In genomic region chr19:10998045-10998533, GRCh38 we compare ENCODE assay signal across 19 cellular contexts. TPM values are rescaled to one million over a fixed set of nuclear protein-coding genes. Genes with fewer than 3 reads are reported as not detected.
A peak's percentile ranks its signal among the peaks of the same experiment; 100 is the strongest.
DNase-seq lines count a peak whose midpoint lies in the region; ATAC-seq and TF ChIP-seq lines count a peak whose summit lies in the region.
"Had no signal": no experiment of that assay in that cellular context is flagged by ENCODE, and none has a peak within 500 bp of the region (broad histone marks: within the 10 kb centered on the region; RNA-seq: fewer than 3 reads in every experiment).

No MANE protein-coding gene starts in this region.

- ATAC-seq in right lobe of liver (peak; percentile 89 to 98 (median 94)), upper lobe of right lung (peak; percentile 46), GM18861 (IDR thresholded peaks at IDR 0.05; ENCODE audit: unreplicated experiment) (no peak), HG02571 (IDR thresholded peaks at IDR 0.05; ENCODE audit: unreplicated experiment) (no peak)
- ATAC-seq: A549; activated CD8-positive, alpha-beta T cell treated with anti-CD3 and anti-CD28 coated beads for 36 hours; GM23338 had no signal

- no peak for TF ChIP-seq POLR2A in right lobe of liver (IDR thresholded peaks at IDR 0.05)

- no peaks in the 10 kb centered on the region for H3K9me3 ChIP-seq in mammary epithelial cell (replicated peaks; ENCODE audit: insufficient read depth, low read length)
- H3K9me3 ChIP-seq in right lobe of liver = no peaks in the 10 kb centered on the region
- H3K9me3 ChIP-seq in upper lobe of right lung = no peaks in the 10 kb centered on the region
- H3K9me3 ChIP-seq in PC-9 (ENCODE audit: insufficient read depth, low read depth) = no peaks in the 10 kb centered on the region
- H3K9me3 ChIP-seq: A549 had no signal

- no peaks in the 10 kb centered on the region for H3K4me1 ChIP-seq in mammary epithelial cell (ENCODE audit: insufficient read depth, low read length)
- H3K4me1 ChIP-seq in right lobe of liver = peaks cover 0 to 17% (median 4%) of the 10 kb centered on the region in 4 donors
- H3K4me1 ChIP-seq in upper lobe of right lung = peaks cover 5% of the 10 kb centered on the region
- no peaks in the 10 kb centered on the region for H3K4me1 ChIP-seq in PC-9 (replicated peaks; ENCODE audit: insufficient read depth)
- H3K4me1 ChIP-seq: A549 had no signal

- H3K4me1 Mint-ChIP-seq in MCF 10A (ENCODE audit: insufficient read depth, unreplicated experiment) = no peaks in the 10 kb centered on the region
- H3K4me1 Mint-ChIP-seq: GM23338, neural crest cell had no signal

- no peak overlapping the region for H3K9ac ChIP-seq in mammary epithelial cell (ENCODE audit: insufficient read depth, low read length)
- H3K9ac ChIP-seq: KMS-11 had no signal

- BruUV-seq in MCF 10A (replicated peaks; lab: Mats Ljungman, UMichigan) (no TSS peak), mammary epithelial cell (replicated peaks; lab: Mats Ljungman, UMichigan) (no TSS peak), PC-9 (replicated peaks; lab: Mats Ljungman, UMichigan) (no TSS peak)

- H3K27ac ChIP-seq in mammary epithelial cell (ENCODE audit: insufficient read depth, low read depth, low read length) (no peak overlapping the region), right lobe of liver (peak overlapping the region in 1 of 3 donors; percentile 37), upper lobe of right lung (no peak overlapping the region), PC-9 (no peak overlapping the region)
- H3K27ac ChIP-seq: A549, KMS-11, skin epidermis had no signal

- H3K36me3 ChIP-seq in mammary epithelial cell (ENCODE audit: insufficient read depth, low read length) = peaks cover 38% of the 10 kb centered on the region
- H3K36me3 ChIP-seq in right lobe of liver = peaks cover 0 to 21% (median 2%) of the 10 kb centered on the region in 4 donors
- peaks cover 87% of the 10 kb centered on the region for H3K36me3 ChIP-seq in upper lobe of right lung
- peaks cover 30% of the 10 kb centered on the region for H3K36me3 ChIP-seq in PC-9 (ENCODE audit: low read depth)

- H3K36me3 Mint-ChIP-seq in MCF 10A (ENCODE audit: insufficient read depth, unreplicated experiment) = peaks cover 97% of the 10 kb centered on the region

- 68% methylated on average over 6 of the region's 6 CpGs for WGBS in mammary epithelial cell (ENCODE audit: low coverage, missing lambda C conversion rate)
- 48% methylated on average over 4 of the region's 6 CpGs for WGBS in right lobe of liver (ENCODE audit: insufficient coverage, low coverage, low lambda C conversion rate, missing lambda C conversion rate)

- DNase-seq in MCF 10A (ENCODE audit: unreplicated experiment) (peak; percentile 40), mammary epithelial cell (no peak), brain pericyte (ENCODE audit: low read depth, low spot score) (peak; percentile 16), right lobe of liver (peak; percentile 70 to 91 (median 86)), upper lobe of right lung (no peak), PC-9 (no peak)
- DNase-seq: activated CD8-positive, alpha-beta T cell treated with anti-CD3 and anti-CD28 coated beads for 36 hours; activated naive CD4-positive, alpha-beta T cell treated with anti-CD3 and anti-CD28 coated beads for 36 hours; caudate nucleus; NCI-H187 treated with DMSO at 0.1 percent for 48 hours; SIG-M5 had no signal

- TF ChIP-seq CTCF in MCF 10A (IDR thresholded peaks at IDR 0.05; ENCODE audit: unreplicated experiment) (no peak), mammary epithelial cell (conservative IDR thresholded peaks at IDR 0.05 in 1 of 2, IDR thresholded peaks at IDR 0.05 in 1 of 2; ENCODE audit: extremely low read depth in 1 of 2, insufficient read depth in 1 of 2, low read depth in 1 of 2, low read length in 2 of 2) (no peak), right lobe of liver (IDR thresholded peaks at IDR 0.05) (no peak), upper lobe of right lung (IDR thresholded peaks at IDR 0.05) (no peak), PC-9 (conservative IDR thresholded peaks at IDR 0.05) (no peak)

- H3K9me3 Mint-ChIP-seq in MCF 10A (ENCODE audit: unreplicated experiment) = no peaks in the 10 kb centered on the region
- H3K9me3 Mint-ChIP-seq: activated CD8-positive, alpha-beta T cell treated with anti-CD3 and anti-CD28 coated beads for 36 hours; activated naive CD4-positive, alpha-beta T cell treated with anti-CD3 and anti-CD28 coated beads for 36 hours; GM23338; neural crest cell; stimulated activated naive CD8-positive, alpha-beta T cell treated with anti-CD3 and anti-CD28 coated beads, Interleukin-15, Interleukin-2, amounts not matched to agents 100 ng/mL and 50 ng/mL, for 24 hours had no signal

- H4K20me1 ChIP-seq in mammary epithelial cell (ENCODE audit: insufficient read depth, low read length) (no peaks in the 10 kb centered on the region), PC-9 (ENCODE audit: insufficient read depth) (no peaks in the 10 kb centered on the region; the same call in 1 of the 2 replicates)

- H3K27me3 Mint-ChIP-seq in MCF 10A (ENCODE audit: insufficient read depth, unreplicated experiment) = no peaks in the 10 kb centered on the region
- H3K27me3 Mint-ChIP-seq: activated CD8-positive, alpha-beta T cell treated with anti-CD3 and anti-CD28 coated beads for 36 hours; stimulated activated naive CD8-positive, alpha-beta T cell treated with anti-CD3 and anti-CD28 coated beads, Interleukin-15, Interleukin-2, amounts not matched to agents 100 ng/mL and 50 ng/mL, for 24 hours had no signal

- CTCF ChIA-PET in MCF 10A (lab: Yijun Ruan, JAX) (interaction anchor here (0.8 to 1.1 kb wide), 2 partner anchors 57 to 61 kb away, joined by 3 to 4 read pairs; no protein-coding TSS in a partner anchor), mammary epithelial cell (lab: Charles Lee; ENCODE audit: low non-redundant PET) (no interaction called here), PC-9 (lab: Charles Lee) (no interaction called here)

- H2AFZ ChIP-seq in mammary epithelial cell (ENCODE audit: low read depth, low read length) (no peak overlapping the region), PC-9 (no peak overlapping the region)
- H2AFZ ChIP-seq: GM23338 had no signal

- dilution Hi-C loops in mammary epithelial cell (cut with HindIII; ENCODE audit: low sequenced_read_pairs) = no loop called here

- H3K4me3 Mint-ChIP-seq in MCF 10A (ENCODE audit: unreplicated experiment) = no peak overlapping the region
- H3K4me3 Mint-ChIP-seq: activated CD8-positive, alpha-beta T cell treated with anti-CD3 and anti-CD28 coated beads for 36 hours; activated naive CD4-positive, alpha-beta T cell treated with anti-CD3 and anti-CD28 coated beads for 36 hours; GM23338; neural crest cell; stimulated activated naive CD8-positive, alpha-beta T cell treated with anti-CD3 and anti-CD28 coated beads, Interleukin-15, Interleukin-2, amounts not matched to agents 100 ng/mL and 50 ng/mL, for 24 hours had no signal

- in situ Hi-C loops in mammary epithelial cell (cut with MboI; ENCODE audit: low sequenced_read_pairs in 2 of 2) = no loop called here

- H3K9me2 ChIP-seq in PC-9 (ENCODE audit: insufficient read depth) = no peaks in the 10 kb centered on the region

- H3F3A ChIP-seq in PC-9 (ENCODE audit: insufficient read depth, low read depth) = peaks cover 9% of the 10 kb centered on the region; the same call in 1 of the 2 replicates

- H3K27me3 ChIP-seq in mammary epithelial cell (ENCODE audit: insufficient read depth, low read length) (no peaks in the 10 kb centered on the region), right lobe of liver (no peaks in the 10 kb centered on the region), upper lobe of right lung (no peaks in the 10 kb centered on the region), PC-9 (ENCODE audit: insufficient read depth, low read depth) (no peaks in the 10 kb centered on the region)

- intact Hi-C loops in MCF 10A (cut with micrococcal nuclease) (no loop called here), mammary epithelial cell (cut with micrococcal nuclease) (no loop called here), right lobe of liver (cut with DNase I) (no loop called here), upper lobe of right lung (cut with DNase I) (no loop called here), PC-9 (cut with micrococcal nuclease; ENCODE audit: unreplicated experiment) (no loop called here)

- POLR2A ChIA-PET in MCF 10A (lab: Yijun Ruan, JAX) (interaction anchor here (0.6 to 1.3 kb wide), 3 partner anchors 9 to 67 kb away, joined by 3 read pairs; no protein-coding TSS in a partner anchor), PC-9 (lab: Charles Lee; ENCODE audit: unreplicated experiment) (no interaction called here)

- H3K4me3 ChIP-seq in mammary epithelial cell (replicated peaks in 1 of 3; ENCODE audit: insufficient read depth in 1 of 3, low read depth in 2 of 3, low read length in 3 of 3) (no peak overlapping the region), right lobe of liver (no peak overlapping the region), upper lobe of right lung (no peak overlapping the region), PC-9 (no peak overlapping the region)
- H3K4me3 ChIP-seq: A549, GM23338, skin epidermis had no signal

- no peak overlapping the region for H3K27ac Mint-ChIP-seq in MCF 10A (ENCODE audit: low read depth, unreplicated experiment)
- H3K27ac Mint-ChIP-seq: activated CD8-positive, alpha-beta T cell treated with anti-CD3 and anti-CD28 coated beads for 36 hours; activated naive CD4-positive, alpha-beta T cell treated with anti-CD3 and anti-CD28 coated beads for 36 hours; GM23338; stimulated activated naive CD8-positive, alpha-beta T cell treated with anti-CD3 and anti-CD28 coated beads, Interleukin-15, Interleukin-2, amounts not matched to agents 100 ng/mL and 50 ng/mL, for 24 hours had no signal

- no peak overlapping the region for H3K4me2 ChIP-seq in mammary epithelial cell (ENCODE audit: insufficient read depth, low read depth, low read length)
- no peak overlapping the region for H3K4me2 ChIP-seq in PC-9
- H3K4me2 ChIP-seq: A549, GM23338, KMS-11 had no signal

- H3K79me2 ChIP-seq in mammary epithelial cell (ENCODE audit: insufficient read depth, low read length) (no peaks in the 10 kb centered on the region), PC-9 (ENCODE audit: low read depth) (no peaks in the 10 kb centered on the region)

RNA-seq across cellular contexts. Expression of gene SMARCA4, which starts 37.3 kb away (rescaled TPM):
- 127 and 132 TPM in 2 replicates for total RNA-seq in MCF 10A (2022)
- 100 to 1,000 TPM in 1 of 2 donors, 10 to 100 TPM in 1; 67.0 to 110 TPM for total RNA-seq in mammary epithelial cell
- 59.2 TPM for polyA plus RNA-seq in mammary epithelial cell
- 138 TPM for polyA minus RNA-seq in mammary epithelial cell
- total RNA-seq in right lobe of liver = 10 to 100 TPM; 26.3 to 45.8 (median 27.7) TPM
- 95.6 TPM for total RNA-seq in upper lobe of right lung
- total RNA-seq in PC-9 (2021) = 128 and 136 TPM in 2 replicates

Comparison
In these comparisons a context has a peak if more than half of its experiments do, and no peak if none do; other contexts are left out.
1. DNase-seq: peak in MCF 10A (single experiment), brain pericyte (single experiment) and right lobe of liver (3 of 3); none in mammary epithelial cell (single experiment), upper lobe of right lung (single experiment) and PC-9 (0 of 2).
2. ATAC-seq: peak in right lobe of liver (4 of 4) and upper lobe of right lung (single experiment); none in GM18861 (single experiment) and HG02571 (single experiment).